Comparison of ENCODE assay signal across 24 cellular contexts in the genomic region with DNA sequence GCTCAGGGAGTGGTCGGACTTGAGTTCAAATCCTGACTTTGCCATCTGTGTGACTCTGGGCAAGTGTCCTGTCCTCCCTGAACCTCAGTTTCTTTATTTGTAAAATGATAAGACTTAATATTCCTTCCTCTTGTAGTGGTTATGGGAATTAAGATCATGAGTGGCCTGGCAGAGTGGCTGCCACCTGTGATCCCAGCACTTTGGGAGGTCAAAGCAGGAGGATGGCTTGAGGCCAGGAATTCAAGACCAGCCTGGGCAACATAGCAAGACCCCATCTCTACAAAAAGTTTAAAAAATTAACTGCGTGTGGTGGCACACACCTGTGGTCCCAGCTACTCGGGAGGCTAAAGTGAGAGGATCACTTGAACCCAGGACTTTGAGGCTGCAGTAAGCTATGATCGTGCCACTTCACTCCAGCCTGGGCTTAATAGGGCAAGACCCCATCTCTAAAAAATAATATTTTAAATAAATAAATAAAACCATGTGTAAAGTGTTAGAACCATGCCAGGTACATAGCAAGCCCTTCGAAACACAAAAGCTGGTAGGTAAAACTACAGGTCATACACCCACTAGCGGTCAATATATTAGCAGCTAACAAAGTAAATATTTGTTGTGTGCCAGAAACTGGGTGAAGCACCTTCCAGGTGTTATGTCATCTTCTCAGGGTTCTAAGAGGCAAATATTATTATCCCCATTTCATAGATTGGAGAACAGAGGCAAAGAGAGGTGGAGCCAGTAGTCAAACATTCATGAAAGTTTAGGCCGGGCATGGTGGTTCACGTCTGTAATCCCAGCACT. TPM values are rescaled to one million over a fixed set of nuclear protein-coding genes. Genes with fewer than 3 reads are reported as not detected.
"Had no signal": no experiment of that assay in that cellular context is flagged by ENCODE, and none has a peak within 500 bp of the region (broad histone marks: within the 10 kb centered on the region; RNA-seq: fewer than 3 reads in every experiment).

No MANE protein-coding gene starts in this region.

- H3K9me3 ChIP-seq: SJCRH30, SK-N-SH had no signal

- H3K27ac Mint-ChIP-seq: activated CD8-positive, alpha-beta T cell treated with anti-CD3 and anti-CD28 coated beads for 36 hours; activated naive CD4-positive, alpha-beta T cell treated with anti-CD3 and anti-CD28 coated beads, Interleukin-2, amount 10 ng/mL, durations not matched to agents 7 days and 5 days; activated naive CD8-positive, alpha-beta T cell treated with anti-CD3 and anti-CD28 coated beads for 36 hours; activated T-cell treated with anti-CD3 and anti-CD28 coated beads, Interleukin-2, amount 50 U/mL, for 72 hours; activated T-helper 2 cell treated with anti-CD3 and anti-CD28 coated beads, Interferon-gamma antibody, Interleukin-2, Interleukin-4, amounts not matched to agents 10 μg/mL and 5 μg/mL and 100 μg/mL, durations not matched to agents 14 hours and 24 hours and 36 hours had no signal

- DNase-seq: activated CD4-positive, alpha-beta T cell treated with anti-CD3 and anti-CD28 coated beads for 4 hours; activated CD8-positive, alpha-beta memory T cell treated with anti-CD3 and anti-CD28 coated beads, Interleukin-2, amount 50 U/mL, for 4 hours; activated CD8-positive, alpha-beta T cell treated with anti-CD3 and anti-CD28 coated beads for 36 hours; activated gamma-delta T cell treated with Interleukin-2 at 50 U/mL for 16 hours; activated naive CD4-positive, alpha-beta T cell treated with anti-CD3 and anti-CD28 coated beads, Interleukin-2, amount 10 ng/mL, durations not matched to agents 7 days and 5 days; activated naive CD8-positive, alpha-beta T cell treated with anti-CD3 and anti-CD28 coated beads for 36 hours; activated T-cell treated with anti-CD3 and anti-CD28 coated beads, Interleukin-2, amount 50 U/mL, for 72 hours; brain microvascular endothelial cell; Karpas-422; MM.1S; NCI-H1105; NCI-H1436; NCI-H1694 treated with DMSO at 0.1 percent for 48 hours; NCI-H2081; NCI-H510A treated with DMSO at 0.1 percent for 48 hours; NCI-H69; NK-92 treated with Interleukin-12 subunit alpha and Interleukin-12 subunit beta, amount 100 ng/mL, for 24 hours; Right ventricle myocardium superior; SJCRH30; SK-N-SH; T-helper 1 cell had no signal

- H3K9ac ChIP-seq: SK-N-SH had no signal

- H3K36me3 ChIP-seq: brain microvascular endothelial cell, cardiac muscle cell, SJCRH30 had no signal

- H3K9me3 Mint-ChIP-seq: activated CD8-positive, alpha-beta T cell treated with anti-CD3 and anti-CD28 coated beads for 36 hours; activated naive CD4-positive, alpha-beta T cell treated with anti-CD3 and anti-CD28 coated beads, Interleukin-2, amount 10 ng/mL, durations not matched to agents 7 days and 5 days; activated T-cell treated with anti-CD3 and anti-CD28 coated beads, Interleukin-2, amount 50 U/mL, for 72 hours; activated T-helper 2 cell treated with anti-CD3 and anti-CD28 coated beads, Interferon-gamma antibody, Interleukin-2, Interleukin-4, amounts not matched to agents 10 μg/mL and 5 μg/mL and 100 μg/mL, durations not matched to agents 14 hours and 24 hours and 36 hours had no signal

- H3K36me3 Mint-ChIP-seq: activated naive CD4-positive, alpha-beta T cell treated with anti-CD3 and anti-CD28 coated beads, Interleukin-2, amount 10 ng/mL, durations not matched to agents 7 days and 5 days; activated naive CD8-positive, alpha-beta T cell treated with anti-CD3 and anti-CD28 coated beads for 36 hours had no signal

- H3K27ac ChIP-seq: brain microvascular endothelial cell, cardiac muscle cell, SJCRH30, VCaP had no signal

- H3K4me3 ChIP-seq: cardiac muscle cell, SJCRH30 had no signal

- H3K27me3 ChIP-seq: brain microvascular endothelial cell, cardiac muscle cell, SJCRH30 had no signal

- H3K9me2 ChIP-seq: SK-N-SH had no signal

- H3K4me2 ChIP-seq: SK-N-SH had no signal

- H3K4me1 ChIP-seq: SJCRH30 had no signal

- H3K4me3 Mint-ChIP-seq: activated CD8-positive, alpha-beta T cell treated with anti-CD3 and anti-CD28 coated beads for 36 hours; activated naive CD4-positive, alpha-beta T cell treated with anti-CD3 and anti-CD28 coated beads, Interleukin-2, amount 10 ng/mL, durations not matched to agents 7 days and 5 days; activated naive CD8-positive, alpha-beta T cell treated with anti-CD3 and anti-CD28 coated beads for 36 hours; activated T-cell treated with anti-CD3 and anti-CD28 coated beads, Interleukin-2, amount 50 U/mL, for 72 hours had no signal

- H3K27me3 Mint-ChIP-seq: activated CD8-positive, alpha-beta T cell treated with anti-CD3 and anti-CD28 coated beads for 36 hours; activated naive CD8-positive, alpha-beta T cell treated with anti-CD3 and anti-CD28 coated beads for 36 hours had no signal

- ATAC-seq: activated CD8-positive, alpha-beta T cell treated with anti-CD3 and anti-CD28 coated beads for 36 hours; activated T-cell treated with anti-CD3 and anti-CD28 coated beads, Interleukin-2, amount 50 U/mL, for 72 hours had no signal

RNA-seq across cellular contexts. Expression of gene MAP1LC3B2, which starts 17.4 kb away (rescaled TPM):
- total RNA-seq: SJCRH30 had no signal
